In the genomic region with DNA sequence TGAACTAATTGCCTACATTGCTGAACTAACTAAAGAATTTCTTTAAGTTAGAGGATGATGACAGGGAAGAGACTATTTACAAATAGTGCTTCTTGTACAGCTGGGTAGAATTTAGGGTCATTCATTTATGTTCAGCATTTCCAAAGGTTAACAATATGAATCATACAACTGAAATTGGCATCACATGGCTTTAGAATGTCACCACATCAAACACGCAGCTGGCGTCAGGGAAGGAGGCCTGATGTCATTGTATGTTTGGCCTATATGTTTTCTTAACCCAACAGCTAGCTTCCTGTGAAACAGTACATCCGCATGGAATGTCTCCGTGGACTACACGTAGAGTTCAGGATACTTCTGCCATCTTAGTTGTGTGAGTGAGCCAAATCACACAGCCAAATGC, we compare ENCODE assay signal across 14 cellular contexts.
DNase-seq lines count a peak whose midpoint lies in the region; ATAC-seq, FAIRE-seq and TF ChIP-seq lines count a peak whose summit lies in the region.
"Had no signal": no experiment of that assay in that cellular context is flagged by ENCODE, and none has a peak within 500 bp of the region (broad histone marks: within the 10 kb centered on the region; RNA-seq: fewer than 3 reads in every experiment).

No MANE protein-coding gene starts in this region.

- H3K4me1 ChIP-seq in GM12878 (ENCODE audit: control insufficient read depth, insufficient read depth, low read length), result 0 out of 2 replicates have a peak, but pooled peaks cover 3% of the 10 kb centered on the region

- 90% methylated on average over 5 of the region's 5 CpGs for WGBS in GM12878 (ENCODE audit: insufficient coverage, insufficient replicate concordance, low lambda C conversion rate, missing lambda C conversion rate)

- intact Hi-C loops in GM12878 (cut with micrococcal nuclease; ENCODE audit: unreplicated experiment), result loop anchor here (5.0 kb wide), 1 partner anchor 68 kb away; no protein-coding TSS in a partner anchor

- RAD21 ChIA-PET in GM12878 (lab: Charles Lee; ENCODE audit: unreplicated experiment), result interaction anchor here (1.1 kb wide), 3 partner anchors 95 to 141 kb away, joined by 3 to 6 read pairs (median 3); no protein-coding TSS in a partner anchor

- TF ChIP-seq POLR2A in GM12878 (IDR thresholded peaks at IDR 0.05; ENCODE audit: low read depth, low read length), result no peak

- no peak overlapping the region for H3K27ac ChIP-seq in GM12878 (ENCODE audit: control insufficient read depth, insufficient read depth)
- H3K27ac ChIP-seq: 22Rv1, WERI-Rb-1 had no signal

- H4K20me1 ChIP-seq in GM12878 (ENCODE audit: control insufficient read depth, insufficient read depth), result no peaks in the 10 kb centered on the region

- SMC1A ChIA-PET in GM12878 (lab: Charles Lee; ENCODE audit: uncharacterized antibody, unreplicated experiment), result interaction anchor here (0.9 to 1.3 kb wide), 3 partner anchors 10 to 67 kb away, joined by 3 to 5 read pairs (median 3); no protein-coding TSS in a partner anchor

- peaks cover 23% of the 10 kb centered on the region for H3K4me1 Mint-ChIP-seq in chondrocyte (ENCODE audit: low read depth)
- peaks cover 2% of the 10 kb centered on the region for H3K4me1 Mint-ChIP-seq in progenitor cell of endocrine pancreas (ENCODE audit: low read depth)

- TF ChIP-seq RAD21 in GM12878 (IDR thresholded peaks at IDR 0.05; ENCODE audit: insufficient read depth, low read depth, low read length), result no peak

- H3K27me3 Mint-ChIP-seq in chondrocyte (ENCODE audit: low read depth) (no peaks in the 10 kb centered on the region), progenitor cell of endocrine pancreas (peaks cover 4% of the 10 kb centered on the region)
- H3K27me3 Mint-ChIP-seq: CD4-positive, CD25-positive, alpha-beta regulatory T cell; naive thymus-derived CD4-positive, alpha-beta T cell had no signal

- no peak overlapping the region for H3K9ac ChIP-seq in GM12878 (ENCODE audit: control insufficient read depth, insufficient read depth, low read length)

- no peaks in the 10 kb centered on the region for H3K27me3 ChIP-seq in GM12878 (replicated peaks in 1 of 2; ENCODE audit: control insufficient read depth in 2 of 2, insufficient read depth in 2 of 2, low read length in 1 of 2)

- BruUV-seq in GM12878 (replicated peaks; lab: Mats Ljungman, UMichigan), result no TSS peak

- no peak overlapping the region for H3K4me2 ChIP-seq in GM12878 (ENCODE audit: control insufficient read depth, insufficient read depth)

- no peaks in the 10 kb centered on the region; the same call in 1 of the 3 replicates for H3K9me3 ChIP-seq in GM12878 (replicated peaks; ENCODE audit: control insufficient read depth, insufficient read depth, low read length)

- no peak for TF ChIP-seq EP300 in GM12878 (IDR thresholded peaks at IDR 0.05; ENCODE audit: borderline replicate concordance in 1 of 2, control insufficient read depth in 1 of 2, low read depth in 2 of 2, low read length in 2 of 2)

- FAIRE-seq in GM12878 (lab: Jason Lieb, UNC), result no peak

- no peak for DNase-seq in activated CD4-positive, CD25-positive, alpha-beta regulatory T cell treated with anti-CD3 and anti-CD28 coated beads, Interleukin-2, amount 50 U/mL, for 72 hours
- DNase-seq in GM12878 (ENCODE audit: low read depth, low spot score) (no peak), lung microvascular endothelial cell (ENCODE audit: low read depth in 2 of 2) (peak; percentile 42 to 91), chondrocyte (ENCODE audit: low spot score) (no peak), progenitor cell of endocrine pancreas (ENCODE audit: low spot score, unreplicated experiment) (no peak)
- DNase-seq: activated gamma-delta T cell; CD4-positive, CD25-positive, alpha-beta regulatory T cell; NCI-H1436; WERI-Rb-1 had no signal

- H3K4me3 Mint-ChIP-seq in chondrocyte (ENCODE audit: unreplicated experiment) (no peak overlapping the region), progenitor cell of endocrine pancreas (ENCODE audit: low read depth) (no peak overlapping the region)
- H3K4me3 Mint-ChIP-seq: CD4-positive, CD25-positive, alpha-beta regulatory T cell; naive thymus-derived CD4-positive, alpha-beta T cell had no signal

- H3K4me3 ChIP-seq in GM12878, result no peak overlapping the region

- POLR2A ChIA-PET in GM12878 (lab: Charles Lee), result no interaction called here

- no peak for TF ChIP-seq CTCF in GM12878 (IDR thresholded peaks at IDR 0.05 in 2 of 3, conservative IDR thresholded peaks at IDR 0.05 in 1 of 3; ENCODE audit: control insufficient read depth in 2 of 3, extremely low read depth in 1 of 3, insufficient read depth in 1 of 3, low read depth in 3 of 3, low read length in 3 of 3)
- TF ChIP-seq CTCF in chondrocyte (IDR thresholded peaks at IDR 0.05), result no peak
- TF ChIP-seq CTCF in progenitor cell of endocrine pancreas (IDR thresholded peaks at IDR 0.05; ENCODE audit: unreplicated experiment), result no peak

- H3K9me3 Mint-ChIP-seq in chondrocyte (ENCODE audit: low read depth) (peaks cover 4% of the 10 kb centered on the region), progenitor cell of endocrine pancreas (ENCODE audit: low read depth) (peaks cover 6% of the 10 kb centered on the region)

- no peak overlapping the region for H2AFZ ChIP-seq in GM12878 (ENCODE audit: control insufficient read depth, low read depth, low read length)

- CTCF ChIA-PET in GM12878 (lab: Yijun Ruan, JAX), result interaction anchor here (0.7 to 3.8 kb wide), 4 partner anchors 43 to 143 kb away, joined by 3 to 17 read pairs (median 3); no protein-coding TSS in a partner anchor

- H3K79me2 ChIP-seq in GM12878 (ENCODE audit: control insufficient read depth, insufficient read depth, low read length), result no peaks in the 10 kb centered on the region

- in situ Hi-C loops in GM12878 (cut with MboI), result no loop called here

- H3K27ac Mint-ChIP-seq in chondrocyte (ENCODE audit: unreplicated experiment), result no peak overlapping the region
- no peak overlapping the region for H3K27ac Mint-ChIP-seq in progenitor cell of endocrine pancreas
- H3K27ac Mint-ChIP-seq: CD4-positive, CD25-positive, alpha-beta regulatory T cell; naive thymus-derived CD4-positive, alpha-beta T cell had no signal

- H3K36me3 Mint-ChIP-seq in chondrocyte (ENCODE audit: low read depth) (no peaks in the 10 kb centered on the region), progenitor cell of endocrine pancreas (ENCODE audit: insufficient read depth) (no peaks in the 10 kb centered on the region)
- H3K36me3 Mint-ChIP-seq: CD4-positive, CD25-positive, alpha-beta regulatory T cell had no signal

- no peaks in the 10 kb centered on the region for H3K36me3 ChIP-seq in GM12878 (ENCODE audit: control insufficient read depth in 2 of 2, insufficient read depth in 2 of 2, low read length in 1 of 2)
- H3K36me3 ChIP-seq: WERI-Rb-1 had no signal

- ATAC-seq in activated CD4-positive, CD25-positive, alpha-beta regulatory T cell treated with anti-CD3 and anti-CD28 coated beads, Interleukin-2, amount 50 U/mL, for 24 hours, result peak; percentile 48 to 66
- ATAC-seq in GM12878 (no peak), HG03139 (IDR thresholded peaks at IDR 0.05; ENCODE audit: unreplicated experiment) (no peak)
- ATAC-seq: naive thymus-derived CD4-positive, alpha-beta T cell had no signal

TF ChIP-seq in PFSK-1, 5 proteins besides CTCF, POLR2A, EP300 and RAD21 (continues in another document):
- peak; percentile 23 for TF ChIP-seq FOXP2 (optimal IDR thresholded peaks at IDR 0.05; ENCODE audit: borderline replicate concordance, extremely low read depth, extremely low read length, insufficient read depth)
- TF ChIP-seq TAF1 (IDR thresholded peaks at IDR 0.05; ENCODE audit: borderline replicate concordance, insufficient read depth, low read length), result no peak

TF ChIP-seq in GM12878, 131 proteins besides CTCF, POLR2A, EP300 and RAD21:
- TF ChIP-seq CREM (IDR thresholded peaks at IDR 0.05; ENCODE audit: low read depth), result no peak
- TF ChIP-seq, protein P1, sequence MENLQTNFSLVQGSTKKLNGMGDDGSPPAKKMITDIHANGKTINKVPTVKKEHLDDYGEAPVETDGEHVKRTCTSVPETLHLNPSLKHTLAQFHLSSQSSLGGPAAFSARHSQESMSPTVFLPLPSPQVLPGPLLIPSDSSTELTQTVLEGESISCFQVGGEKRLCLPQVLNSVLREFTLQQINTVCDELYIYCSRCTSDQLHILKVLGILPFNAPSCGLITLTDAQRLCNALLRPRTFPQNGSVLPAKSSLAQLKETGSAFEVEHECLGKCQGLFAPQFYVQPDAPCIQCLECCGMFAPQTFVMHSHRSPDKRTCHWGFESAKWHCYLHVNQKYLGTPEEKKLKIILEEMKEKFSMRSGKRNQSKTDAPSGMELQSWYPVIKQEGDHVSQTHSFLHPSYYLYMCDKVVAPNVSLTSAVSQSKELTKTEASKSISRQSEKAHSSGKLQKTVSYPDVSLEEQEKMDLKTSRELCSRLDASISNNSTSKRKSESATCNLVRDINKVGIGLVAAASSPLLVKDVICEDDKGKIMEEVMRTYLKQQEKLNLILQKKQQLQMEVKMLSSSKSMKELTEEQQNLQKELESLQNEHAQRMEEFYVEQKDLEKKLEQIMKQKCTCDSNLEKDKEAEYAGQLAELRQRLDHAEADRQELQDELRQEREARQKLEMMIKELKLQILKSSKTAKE (IDR thresholded peaks at IDR 0.05; ENCODE audit: low read depth, poor library complexity, severe bottlenecking), result no peak
- TF ChIP-seq HDAC6 (IDR thresholded peaks at IDR 0.05; ENCODE audit: unreplicated experiment), result no peak
- TF ChIP-seq POU2F2 (IDR thresholded peaks at IDR 0.05; ENCODE audit: borderline replicate concordance, low read depth, low read length), result no peak
- TF ChIP-seq CBFB (IDR thresholded peaks at IDR 0.05; ENCODE audit: low read depth), result no peak
- TF ChIP-seq SP1 (IDR thresholded peaks at IDR 0.05; ENCODE audit: low read depth, low read length), result no peak
- no peak for TF ChIP-seq MEF2B (IDR thresholded peaks at IDR 0.05; ENCODE audit: partially characterized antibody, poor library complexity, severe bottlenecking)
- no peak for TF ChIP-seq GATAD2B (conservative IDR thresholded peaks at IDR 0.05; ENCODE audit: low read depth)
- TF ChIP-seq RUNX3 (IDR thresholded peaks at IDR 0.05; ENCODE audit: low read length), result peak; percentile 28; the same call in 1 of the 2 replicates
- TF ChIP-seq ZNF217 (IDR thresholded peaks at IDR 0.05), result no peak
- TF ChIP-seq FOS (IDR thresholded peaks at IDR 0.05; ENCODE audit: borderline replicate concordance, extremely low read depth, insufficient read length), result no peak
- 0 out of 2 replicates have a peak, but pooled peaks have one; percentile 16 for TF ChIP-seq EED (IDR thresholded peaks at IDR 0.05; ENCODE audit: low read depth)
- TF ChIP-seq SREBF2 (IDR thresholded peaks at IDR 0.05; ENCODE audit: low read length), result no peak
- no peak for TF ChIP-seq RELA (IDR thresholded peaks at IDR 0.05; ENCODE audit: borderline replicate concordance, partially characterized antibody)
- TF ChIP-seq CHD2 (IDR thresholded peaks at IDR 0.05; ENCODE audit: borderline replicate concordance, low read depth, low read length), result no peak
- TF ChIP-seq SUZ12 (IDR thresholded peaks at IDR 0.05; ENCODE audit: unreplicated experiment), result no peak

Comparison
In these comparisons a context has a peak if more than half of its experiments do, and no peak if none do; other contexts are left out.
1. ATAC-seq: peak in activated CD4-positive, CD25-positive, alpha-beta regulatory T cell treated with anti-CD3 and anti-CD28 coated beads, Interleukin-2, amount 50 U/mL, for 24 hours (2 of 2); none in GM12878 (single experiment) and HG03139 (single experiment).
2. DNase-seq: peak in lung microvascular endothelial cell (2 of 2); none in activated CD4-positive, CD25-positive, alpha-beta regulatory T cell treated with anti-CD3 and anti-CD28 coated beads, Interleukin-2, amount 50 U/mL, for 72 hours (single experiment), GM12878 (single experiment), chondrocyte (single experiment) and progenitor cell of endocrine pancreas (single experiment).